ENCODE assay signal across 17 cellular contexts in the genomic region with DNA sequence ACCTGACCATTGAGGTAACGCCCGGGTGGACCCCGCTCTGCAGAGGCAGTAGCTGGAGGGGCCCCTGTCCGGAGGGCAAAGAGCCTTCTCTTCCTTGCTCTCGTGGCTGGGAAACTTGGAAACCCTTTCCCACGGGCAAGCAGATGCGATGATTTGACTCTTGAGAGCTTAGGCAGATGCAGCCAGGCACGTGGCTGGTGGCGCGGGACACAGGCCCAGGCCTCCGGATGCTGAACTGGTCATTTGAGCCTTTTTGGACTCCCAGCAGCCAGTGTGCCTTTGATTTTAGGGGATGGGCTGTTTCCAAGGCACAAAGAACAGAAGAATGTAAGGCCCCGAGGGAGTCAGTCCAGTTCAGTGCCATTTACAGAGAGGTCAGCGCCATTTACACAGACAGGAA. TPM values are rescaled to one million over a fixed set of nuclear protein-coding genes. Genes with fewer than 3 reads are reported as not detected.
DNase-seq lines count a peak whose midpoint lies in the region; ATAC-seq and TF ChIP-seq lines count a peak whose summit lies in the region.
"Had no signal": no experiment of that assay in that cellular context is flagged by ENCODE, and none has a peak within 500 bp of the region (broad histone marks: within the 10 kb centered on the region; RNA-seq: fewer than 3 reads in every experiment).

No MANE protein-coding gene starts in this region.

- no peaks in the 10 kb centered on the region for H3K9me2 ChIP-seq in MM.1S (replicated peaks; ENCODE audit: insufficient read depth, low read length)

- H3K36me3 Mint-ChIP-seq in activated CD8-positive, alpha-beta memory T cell treated with anti-CD3 and anti-CD28 coated beads, Interleukin-2, amount 10 ng/mL, durations not matched to agents 7 days and 5 days, result no peaks in the 10 kb centered on the region
- H3K36me3 Mint-ChIP-seq: CD4-positive, CD25-positive, alpha-beta regulatory T cell had no signal

- CTCF ChIA-PET in activated CD8-positive, alpha-beta memory T cell treated with anti-CD3 and anti-CD28 coated beads, Interleukin-2, amount 10 ng/mL, durations not matched to agents 7 days and 5 days (lab: Charles Lee), result no interaction called here

- H3K9ac ChIP-seq in MM.1S (ENCODE audit: low read length), result no peak overlapping the region

- no peak overlapping the region for H3K27ac Mint-ChIP-seq in activated CD8-positive, alpha-beta memory T cell treated with anti-CD3 and anti-CD28 coated beads, Interleukin-2, amount 10 ng/mL, durations not matched to agents 7 days and 5 days
- H3K27ac Mint-ChIP-seq: CD4-positive, CD25-positive, alpha-beta regulatory T cell; GM23338 had no signal

- no peak for TF ChIP-seq CTCF in gastrocnemius medialis (IDR thresholded peaks at IDR 0.05 in 4 of 5, conservative IDR thresholded peaks at IDR 0.05 in 1 of 5)
- no peak for TF ChIP-seq CTCF in MM.1S (IDR thresholded peaks at IDR 0.05; ENCODE audit: low read length)

- no peak overlapping the region for H2AFZ ChIP-seq in MM.1S (ENCODE audit: low read length)
- H2AFZ ChIP-seq: GM23338 had no signal

- peaks cover 7 to 17% (median 16%) of the 10 kb centered on the region in 3 donors for H3K27me3 ChIP-seq in gastrocnemius medialis
- H3K27me3 ChIP-seq in MM.1S (replicated peaks; ENCODE audit: insufficient read depth, low read length), result no peaks in the 10 kb centered on the region

- peaks cover 0 to 6% of the 10 kb centered on the region in 2 donors for H3K36me3 ChIP-seq in gastrocnemius medialis
- no peaks in the 10 kb centered on the region for H3K36me3 ChIP-seq in MM.1S (replicated peaks; ENCODE audit: insufficient read depth, low read length)

- peaks cover 18 to 20% of the 10 kb centered on the region in 2 donors for H3K4me1 ChIP-seq in gastrocnemius medialis
- H3K4me1 ChIP-seq in MM.1S (ENCODE audit: low read length), result no peaks in the 10 kb centered on the region

- no peaks in the 10 kb centered on the region for H3K79me2 ChIP-seq in MM.1S (ENCODE audit: low read length)

- H3K4me3 Mint-ChIP-seq in activated CD8-positive, alpha-beta memory T cell treated with anti-CD3 and anti-CD28 coated beads, Interleukin-2, amount 10 ng/mL, durations not matched to agents 7 days and 5 days, result no peak overlapping the region
- H3K4me3 Mint-ChIP-seq: CD4-positive, CD25-positive, alpha-beta regulatory T cell had no signal

- in situ Hi-C loops in gastrocnemius medialis (cut with MboI; ENCODE audit: low sequenced_read_pairs in 4 of 4), result no loop called here

- no peaks in the 10 kb centered on the region for H3K27me3 Mint-ChIP-seq in activated CD8-positive, alpha-beta memory T cell treated with anti-CD3 and anti-CD28 coated beads, Interleukin-2, amount 10 ng/mL, durations not matched to agents 7 days and 5 days
- H3K27me3 Mint-ChIP-seq: CD4-positive, CD25-positive, alpha-beta regulatory T cell had no signal

- no peaks in the 10 kb centered on the region for H3F3A ChIP-seq in MM.1S (ENCODE audit: insufficient read depth, low read length)

- H3K4me3 ChIP-seq in gastrocnemius medialis (no peak overlapping the region), MM.1S (ENCODE audit: low read length) (no peak overlapping the region)
- H3K4me3 ChIP-seq: GM23338, K562 had no signal

- H3K27ac ChIP-seq in gastrocnemius medialis (no peak overlapping the region), MM.1S (ENCODE audit: low read length) (no peak overlapping the region)
- H3K27ac ChIP-seq: HL-60 had no signal

- H3K4me1 Mint-ChIP-seq in activated CD8-positive, alpha-beta memory T cell treated with anti-CD3 and anti-CD28 coated beads, Interleukin-2, amount 10 ng/mL, durations not matched to agents 7 days and 5 days, result no peaks in the 10 kb centered on the region
- H3K4me1 Mint-ChIP-seq: CD4-positive, CD25-positive, alpha-beta regulatory T cell had no signal

- DNase-seq in ELF-1 (ENCODE audit: low read depth, low spot score), result peak; percentile 51
- DNase-seq in anterior cingulate cortex (lab: John Stamatoyannopoulos, UW), result peak in 30 of 58 donors; percentile 14 to 68 (median 32)
- DNase-seq in myocyte (ENCODE audit: low read depth), result peak; percentile 40
- no peak for DNase-seq in gastrocnemius medialis
- DNase-seq in MM.1S, result no peak
- no peak for DNase-seq in activated CD4-positive, alpha-beta T cell treated with anti-CD3 and anti-CD28 coated beads, Interleukin-2, amount 50 U/mL, for 48 hours
- no peak for DNase-seq in activated CD8-positive, alpha-beta memory T cell treated with anti-CD3 and anti-CD28 coated beads, Interleukin-2, amount 10 ng/mL, durations not matched to agents 7 days and 5 days
- DNase-seq: CD4-positive, CD25-positive, alpha-beta regulatory T cell; DMS79; NCI-H146; NCI-H345; NCI-H526 treated with DMSO at 0.1 percent for 48 hours; Right ventricle myocardium superior had no signal

- intact Hi-C loops in gastrocnemius medialis (cut with DNase I; ENCODE audit: low total_unique reads), result no loop called here

- H4K20me1 ChIP-seq in MM.1S (ENCODE audit: insufficient read depth, low read length), result no peaks in the 10 kb centered on the region

- peak; percentile 19 to 28 for ATAC-seq in gastrocnemius medialis
- no peak for ATAC-seq in activated CD8-positive, alpha-beta memory T cell treated with anti-CD3 and anti-CD28 coated beads, Interleukin-2, amount 10 ng/mL, durations not matched to agents 7 days and 5 days
- ATAC-seq: K562 had no signal

- no peaks in the 10 kb centered on the region for H3K9me3 ChIP-seq in gastrocnemius medialis
- no peaks in the 10 kb centered on the region for H3K9me3 ChIP-seq in MM.1S (replicated peaks; ENCODE audit: insufficient read depth, low read length)

- no peaks in the 10 kb centered on the region for H3K9me3 Mint-ChIP-seq in activated CD8-positive, alpha-beta memory T cell treated with anti-CD3 and anti-CD28 coated beads, Interleukin-2, amount 10 ng/mL, durations not matched to agents 7 days and 5 days (ENCODE audit: low read depth)

- no peak for TF ChIP-seq POLR2A in gastrocnemius medialis (IDR thresholded peaks at IDR 0.05)

- H3K4me2 ChIP-seq in MM.1S (ENCODE audit: low read depth, low read length), result no peak overlapping the region
- H3K4me2 ChIP-seq: GM23338 had no signal

RNA-seq across cellular contexts. Expression of a gene that starts 20.7 kb away (rescaled TPM):
- not detected in 2 replicates for total RNA-seq in myocyte
- not detected for polyA plus RNA-seq in myocyte (2012)
- under 1 TPM in 1 of 4 donors, not detected in 3; 0.09 TPM for total RNA-seq in gastrocnemius medialis
- total RNA-seq in activated CD8-positive, alpha-beta memory T cell treated with anti-CD3 and anti-CD28 coated beads, Interleukin-2, amount 10 ng/mL, durations not matched to agents 7 days and 5 days, result not detected
- total RNA-seq: A673; CD4-positive, CD25-positive, alpha-beta regulatory T cell; Right ventricle myocardium superior had no signal
- polyA plus RNA-seq: CD4-positive, CD25-positive, alpha-beta regulatory T cell had no signal

RNA-seq across cellular contexts. Expression of a gene that starts 41.0 kb away (rescaled TPM):
- total RNA-seq in myocyte, result not detected in 2 replicates
- not detected for polyA plus RNA-seq in myocyte (2012)
- total RNA-seq in gastrocnemius medialis, result 1 to 10 TPM in 2 of 4 donors, not detected in 2; 1.4 to 3.7 TPM
- not detected for total RNA-seq in activated CD8-positive, alpha-beta memory T cell treated with anti-CD3 and anti-CD28 coated beads, Interleukin-2, amount 10 ng/mL, durations not matched to agents 7 days and 5 days

Comparison
In these comparisons a context has a peak if more than half of its experiments do, and no peak if none do; other contexts are left out.
1. DNase-seq: peak in ELF-1 (single experiment), anterior cingulate cortex (30 of 58) and myocyte (single experiment); none in gastrocnemius medialis (0 of 2), MM.1S (single experiment), activated CD4-positive, alpha-beta T cell treated with anti-CD3 and anti-CD28 coated beads, Interleukin-2, amount 50 U/mL, for 48 hours (0 of 2) and activated CD8-positive, alpha-beta memory T cell treated with anti-CD3 and anti-CD28 coated beads, Interleukin-2, amount 10 ng/mL, durations not matched to agents 7 days and 5 days (single experiment).